ENCODE assay signal across 11 cellular contexts in genomic region chr3:165339753-165340152, GRCh38.
DNase-seq lines count a peak whose midpoint lies in the region; ATAC-seq, FAIRE-seq and TF ChIP-seq lines count a peak whose summit lies in the region.
"Had no signal": no experiment of that assay in that cellular context is flagged by ENCODE, and none has a peak within 500 bp of the region (broad histone marks: within the 10 kb centered on the region; RNA-seq: fewer than 3 reads in every experiment).

No MANE protein-coding gene starts in this region.

- H3K4me3 ChIP-seq in AG04450 (ENCODE audit: low read depth, low read length) = no peak overlapping the region
- H3K4me3 ChIP-seq in GM12865 (ENCODE audit: low read depth, low read length) = no peak overlapping the region
- no peak overlapping the region for H3K4me3 ChIP-seq in gastroesophageal sphincter

- DNase-seq in AG04450 (ENCODE audit: low read depth, low spot score) = no peak
- peak; percentile 12 for DNase-seq in GM12865 (ENCODE audit: low read depth)
- DNase-seq in RCC 7860 (ENCODE audit: low spot score) = no peak
- no peak for DNase-seq in NK-92 treated with Interleukin-12 subunit alpha and Interleukin-12 subunit beta, amount 100 ng/mL, for 24 hours (lab: John Stamatoyannopoulos, UW)
- DNase-seq in C1 segment of cervical spinal cord (lab: John Stamatoyannopoulos, UW) = no peak
- DNase-seq: activated naive CD4-positive, alpha-beta T cell; stimulated activated naive CD4-positive, alpha-beta T cell treated with Interleukin-2 at 50 U/mL for 16 hours had no signal

- no peak for TF ChIP-seq POLR2A in gastroesophageal sphincter (IDR thresholded peaks at IDR 0.05)

- H3K4me1 ChIP-seq in gastroesophageal sphincter = no peaks in the 10 kb centered on the region

- no peaks in the 10 kb centered on the region for H3K36me3 ChIP-seq in gastroesophageal sphincter

- POLR2A ChIA-PET in AG04450 (lab: Yijun Ruan, JAX) = no interaction called here

- no peaks in the 10 kb centered on the region for H3K27me3 ChIP-seq in AG04450 (ENCODE audit: control insufficient read depth, insufficient read depth, low read length)
- no peaks in the 10 kb centered on the region for H3K27me3 ChIP-seq in gastroesophageal sphincter

- peak; percentile 55 for FAIRE-seq in RCC 7860 (lab: Jason Lieb, UNC)
- FAIRE-seq: endothelial cell of umbilical vein had no signal

- no peaks in the 10 kb centered on the region for H3K9me3 ChIP-seq in AG04450 (ENCODE audit: control insufficient read depth, insufficient read depth, low read length)
- no peaks in the 10 kb centered on the region for H3K9me3 ChIP-seq in gastroesophageal sphincter

- H3K27ac ChIP-seq in AG04450 (ENCODE audit: low read depth, low read length) (no peak overlapping the region), gastroesophageal sphincter (no peak overlapping the region)

- CTCF ChIA-PET in AG04450 (lab: Charles Lee) = interaction anchor here (0.6 to 1.3 kb wide), 2 partner anchors 104 to 1693 kb away, joined by 3 to 6 read pairs; no protein-coding TSS in a partner anchor

- TF ChIP-seq CTCF in AG04450 (IDR thresholded peaks at IDR 0.05; ENCODE audit: low read depth, low read length) = peak; percentile 52
- TF ChIP-seq CTCF in GM12865 (IDR thresholded peaks at IDR 0.05; ENCODE audit: insufficient read depth, low read depth, low read length, missing control alignments) = peak; percentile 19
- TF ChIP-seq CTCF in gastroesophageal sphincter (IDR thresholded peaks at IDR 0.05) = peak in 3 of 4 experiments; percentile 18 to 61 (median 51)

- 0 to 13% methylated on average over 1 of the region's 1 CpG for WGBS in gastroesophageal sphincter (ENCODE audit: low coverage in 1 of 2), 2 donors

- TF ChIP-seq EP300 in gastroesophageal sphincter (IDR thresholded peaks at IDR 0.05) = no peak

- ATAC-seq in gastroesophageal sphincter = no peak
- ATAC-seq in GM19463 (IDR thresholded peaks at IDR 0.05; ENCODE audit: unreplicated experiment) = no peak
- ATAC-seq in GM19455 (IDR thresholded peaks at IDR 0.05; ENCODE audit: unreplicated experiment) = no peak
